In genomic region chr15:94028809-94029208, GRCh38 we compare ENCODE assay signal across 23 cellular contexts.
"Had no signal": no experiment of that assay in that cellular context is flagged by ENCODE, and none has a peak within 500 bp of the region (broad histone marks: within the 10 kb centered on the region; RNA-seq: fewer than 3 reads in every experiment).

No MANE protein-coding gene starts in this region.

- H3K36me3 Mint-ChIP-seq: activated naive CD4-positive, alpha-beta T cell treated with anti-CD3 and anti-CD28 coated beads, Interleukin-2, amount 50 U/mL, for 24 hours; brain; mesothelial cell of epicardium; stimulated activated effector memory CD8-positive, alpha-beta T cell treated with anti-CD3 and anti-CD28 coated beads, Interleukin-12 subunit alpha, Interleukin-12 subunit beta, amount 100 ng/mL, for 72 hours had no signal

- H3K27ac ChIP-seq: foreskin keratinocyte, left ventricle myocardium inferior, parathyroid adenoma, right lobe of liver, testis, upper lobe of left lung had no signal

- H3K36me3 ChIP-seq: left ventricle myocardium inferior, right lobe of liver, stomach, upper lobe of left lung had no signal

- H3K27ac Mint-ChIP-seq: activated CD4-positive, alpha-beta T cell treated with anti-CD3 and anti-CD28 coated beads, Interleukin-2, amount 10 ng/mL, durations not matched to agents 7 days and 5 days; activated CD8-positive, alpha-beta T cell treated with anti-CD3 and anti-CD28 coated beads for 36 hours; activated naive CD4-positive, alpha-beta T cell treated with anti-CD3 and anti-CD28 coated beads, Interleukin-2, amount 50 U/mL, for 24 hours; activated T-helper 1 cell treated with anti-CD3 and anti-CD28 coated beads, Interleukin-12 subunit alpha, Interleukin-12 subunit beta, Interleukin-2, Interleukin-4 antibody, amounts not matched to agents 30 ng/mL and 10 ng/mL and 1 ng/mL, durations not matched to agents 14 hours and 24 hours and 36 hours; brain; dendritic cell treated with granulocyte-macrophage colony-stimulating factor and Interleukin-4, amounts not matched to agents 40 ng/mL and 50 ng/mL, for 4 days; mesothelial cell of epicardium; stimulated activated effector memory CD8-positive, alpha-beta T cell treated with anti-CD3 and anti-CD28 coated beads, Interleukin-12 subunit alpha, Interleukin-12 subunit beta, amount 100 ng/mL, for 72 hours had no signal

- H3K4me1 ChIP-seq: foreskin keratinocyte, left ventricle myocardium inferior, parathyroid adenoma, right lobe of liver, testis, upper lobe of left lung had no signal

- H3K9ac ChIP-seq: parathyroid adenoma had no signal

- H3K4me1 Mint-ChIP-seq: activated CD4-positive, alpha-beta T cell treated with anti-CD3 and anti-CD28 coated beads, Interleukin-2, amount 10 ng/mL, durations not matched to agents 7 days and 5 days; activated naive CD4-positive, alpha-beta T cell treated with anti-CD3 and anti-CD28 coated beads, Interleukin-2, amount 50 U/mL, for 24 hours; stimulated activated effector memory CD8-positive, alpha-beta T cell treated with anti-CD3 and anti-CD28 coated beads, Interleukin-12 subunit alpha, Interleukin-12 subunit beta, amount 100 ng/mL, for 72 hours had no signal

- DNase-seq: activated CD4-positive, alpha-beta T cell treated with anti-CD3 and anti-CD28 coated beads, Interleukin-2, amount 10 ng/mL, durations not matched to agents 7 days and 5 days; activated CD8-positive, alpha-beta T cell treated with anti-CD3 and anti-CD28 coated beads for 36 hours; activated gamma-delta T cell; anterior cingulate cortex; effector CD4-positive, alpha-beta T cell; erythroblast; left ventricle myocardium inferior; right lobe of liver; small intestine; stimulated activated CD4-positive, alpha-beta T cell treated with anti-CD3 and anti-CD28 coated beads, Interleukin-2, amount 100 ng/mL, for 24 hours; stomach; testis; upper lobe of left lung had no signal

- H3K4me3 ChIP-seq: left ventricle myocardium inferior, right lobe of liver, stomach, testis, upper lobe of left lung had no signal

- H3K9me3 ChIP-seq: left ventricle myocardium inferior, right lobe of liver, stomach, testis, upper lobe of left lung had no signal

- H3K9me3 Mint-ChIP-seq: activated CD4-positive, alpha-beta T cell treated with anti-CD3 and anti-CD28 coated beads, Interleukin-2, amount 10 ng/mL, durations not matched to agents 7 days and 5 days; activated CD8-positive, alpha-beta T cell treated with anti-CD3 and anti-CD28 coated beads for 36 hours; activated naive CD4-positive, alpha-beta T cell treated with anti-CD3 and anti-CD28 coated beads, Interleukin-2, amount 50 U/mL, for 24 hours; activated T-helper 1 cell treated with anti-CD3 and anti-CD28 coated beads, Interleukin-12 subunit alpha, Interleukin-12 subunit beta, Interleukin-2, Interleukin-4 antibody, amounts not matched to agents 30 ng/mL and 10 ng/mL and 1 ng/mL, durations not matched to agents 14 hours and 24 hours and 36 hours; dendritic cell treated with granulocyte-macrophage colony-stimulating factor and Interleukin-4, amounts not matched to agents 40 ng/mL and 50 ng/mL, for 4 days; mesothelial cell of epicardium; nephron; stimulated activated effector memory CD8-positive, alpha-beta T cell treated with anti-CD3 and anti-CD28 coated beads, Interleukin-12 subunit alpha, Interleukin-12 subunit beta, amount 100 ng/mL, for 72 hours had no signal

- H3K4me3 Mint-ChIP-seq: activated CD4-positive, alpha-beta T cell treated with anti-CD3 and anti-CD28 coated beads, Interleukin-2, amount 10 ng/mL, durations not matched to agents 7 days and 5 days; activated CD8-positive, alpha-beta T cell treated with anti-CD3 and anti-CD28 coated beads for 36 hours; activated naive CD4-positive, alpha-beta T cell treated with anti-CD3 and anti-CD28 coated beads, Interleukin-2, amount 50 U/mL, for 24 hours; activated T-helper 1 cell treated with anti-CD3 and anti-CD28 coated beads, Interleukin-12 subunit alpha, Interleukin-12 subunit beta, Interleukin-2, Interleukin-4 antibody, amounts not matched to agents 30 ng/mL and 10 ng/mL and 1 ng/mL, durations not matched to agents 14 hours and 24 hours and 36 hours; brain; dendritic cell treated with granulocyte-macrophage colony-stimulating factor and Interleukin-4, amounts not matched to agents 40 ng/mL and 50 ng/mL, for 4 days; mesothelial cell of epicardium; nephron; stimulated activated effector memory CD8-positive, alpha-beta T cell treated with anti-CD3 and anti-CD28 coated beads, Interleukin-12 subunit alpha, Interleukin-12 subunit beta, amount 100 ng/mL, for 72 hours had no signal

- ATAC-seq: activated CD4-positive, CD25-positive, alpha-beta regulatory T cell treated with anti-CD3 and anti-CD28 coated beads, Interleukin-2, amount 50 U/mL, for 24 hours; activated CD8-positive, alpha-beta T cell treated with anti-CD3 and anti-CD28 coated beads for 36 hours; foreskin keratinocyte; right lobe of liver; stimulated activated effector memory CD8-positive, alpha-beta T cell treated with anti-CD3 and anti-CD28 coated beads, Interleukin-12 subunit alpha, Interleukin-12 subunit beta, amount 100 ng/mL, for 72 hours had no signal

- H3K27me3 ChIP-seq: right lobe of liver, testis, upper lobe of left lung had no signal
